Comparison of ENCODE assay signal across 3 cellular contexts in the genomic region with DNA sequence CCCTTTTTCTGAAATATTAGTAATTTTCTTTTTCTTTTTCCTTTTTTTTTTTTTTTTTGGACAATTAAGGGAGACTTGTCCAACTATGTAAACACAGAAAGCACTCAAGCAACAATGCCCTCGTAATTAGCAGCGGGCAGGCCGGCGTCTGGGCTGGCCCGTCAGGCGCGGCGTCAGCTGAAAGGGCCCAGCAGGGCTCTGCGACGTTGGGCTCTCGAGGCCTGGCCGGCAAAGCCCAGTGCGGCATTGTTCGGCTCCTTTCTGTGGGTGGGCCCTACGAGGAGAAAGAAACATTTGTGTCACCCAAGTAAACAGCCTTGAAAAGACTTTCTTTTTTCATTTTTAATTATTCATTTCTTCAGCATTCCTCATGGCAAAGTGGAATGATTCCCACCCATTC.
DNase-seq lines count a peak whose midpoint lies in the region; ATAC-seq and TF ChIP-seq lines count a peak whose summit lies in the region.
"Not testable (repeated sequence)": the region's sequence is repeated elsewhere in the genome, so short reads cannot be mapped to it uniquely, and the experiment has no call there.

No MANE protein-coding gene starts in this region.

- not testable (repeated sequence) for H3K4me1 Mint-ChIP-seq in GM23338, WTC11

- H3K4me2 ChIP-seq in GM23338: not testable (repeated sequence)

- not testable (repeated sequence) for H3K4me1 ChIP-seq in GM23338 (ENCODE audit: insufficient read depth)

- not testable (repeated sequence) for H3K27me3 Mint-ChIP-seq in GM23338 (ENCODE audit: insufficient read depth, low read depth, poor library complexity); WTC11 (ENCODE audit: low read depth)

- H3K36me3 Mint-ChIP-seq in GM23338 (ENCODE audit: low read depth); WTC11: not testable (repeated sequence)

- not testable (repeated sequence) for H3F3A ChIP-seq in GM23338 (replicated peaks; ENCODE audit: low read depth)

- intact Hi-C loops in sciatic nerve (cut with DNase I): not testable (repeated sequence)

- not testable (repeated sequence) for H3K27ac Mint-ChIP-seq in GM23338, WTC11

- H3K79me2 ChIP-seq in GM23338 (replicated peaks; ENCODE audit: insufficient read depth): not testable (repeated sequence)

- not testable (repeated sequence) for H3K36me3 ChIP-seq in GM23338 (ENCODE audit: insufficient read depth)

- H3K9me2 ChIP-seq in GM23338 (ENCODE audit: insufficient read depth): not testable (repeated sequence)

- not testable (repeated sequence) for H3K9me3 Mint-ChIP-seq in GM23338, WTC11

- H2AFZ ChIP-seq in GM23338: not testable (repeated sequence)

- not testable (repeated sequence) for DNase-seq in GM23338 (ENCODE audit: low spot score); WTC11 (ENCODE audit: low spot score); sciatic nerve (ENCODE audit: low spot score)

- H3K4me3 ChIP-seq in GM23338: not testable (repeated sequence)

- POLR2A ChIA-PET in WTC11 (lab: Charles Lee): not testable (repeated sequence)

- not testable (repeated sequence) for TF ChIP-seq CTCF in GM23338 (conservative IDR thresholded peaks at IDR 0.05; ENCODE audit: low read depth in 2 of 2); WTC11 (IDR thresholded peaks at IDR 0.05)

- not testable (repeated sequence) for H3K4me3 Mint-ChIP-seq in GM23338, WTC11

- not testable (repeated sequence) for H3K27ac ChIP-seq in GM23338 (ENCODE audit: low read depth)

- not testable (repeated sequence) for H3K27me3 ChIP-seq in GM23338 (ENCODE audit: insufficient read depth)

- not testable (repeated sequence) for H4K20me1 ChIP-seq in GM23338 (replicated peaks; ENCODE audit: insufficient read depth)

- CTCF ChIA-PET in WTC11 (lab: Charles Lee): not testable (repeated sequence)

- ATAC-seq in GM23338 (peak; percentile 79), WTC11 (peak; percentile 57), sciatic nerve (peak; percentile 52)
